23 cellular contexts compared by ENCODE assay signal in genomic region chr7:82762880-82763279, GRCh38.
"Had no signal": no experiment of that assay in that cellular context is flagged by ENCODE, and none has a peak within 500 bp of the region (broad histone marks: within the 10 kb centered on the region; RNA-seq: fewer than 3 reads in every experiment).

No MANE protein-coding gene starts in this region.

- H3K36me3 ChIP-seq: colonic mucosa, gastroesophageal sphincter, right lobe of liver, transverse colon had no signal

- H3K27me3 ChIP-seq: colonic mucosa, dorsolateral prefrontal cortex, gastroesophageal sphincter, right lobe of liver, testis, transverse colon had no signal

- H3K4me1 ChIP-seq: colonic mucosa, gastroesophageal sphincter, right lobe of liver, testis, transverse colon had no signal

- H3K4me3 ChIP-seq: colonic mucosa, dorsolateral prefrontal cortex, gastroesophageal sphincter, right lobe of liver, testis, transverse colon had no signal

- ATAC-seq: activated CD4-positive, alpha-beta T cell treated with anti-CD3 and anti-CD28 coated beads for 36 hours; activated naive CD4-positive, alpha-beta T cell treated with anti-CD3 and anti-CD28 coated beads, Interleukin-2, amount 50 U/mL, for 72 hours; activated T-cell treated with anti-CD3 and anti-CD28 coated beads, Interleukin-2, amount 50 U/mL, for 72 hours; gastroesophageal sphincter; natural killer cell; right lobe of liver; stimulated activated naive CD8-positive, alpha-beta T cell treated with anti-CD3 and anti-CD28 coated beads, Interleukin-15, Interleukin-2, amounts not matched to agents 100 U/mL and 50 U/mL, for 24 hours had no signal

- DNase-seq: activated CD4-positive, alpha-beta T cell treated with anti-CD3 and anti-CD28 coated beads for 36 hours; activated CD4-positive, CD25-positive, alpha-beta regulatory T cell; activated naive CD4-positive, alpha-beta T cell; activated T-cell treated with anti-CD3 and anti-CD28 coated beads for 4 hours; activated T-cell treated with anti-CD3 and anti-CD28 coated beads, Interleukin-2, amount 50 U/mL, for 72 hours; anterior cingulate cortex; cerebellar nuclear complex; colonic mucosa; dorsolateral prefrontal cortex; effector memory CD4-positive, alpha-beta T cell; erythroblast; hippocampal formation; kidney; natural killer cell; posterior cingulate gyrus; right lobe of liver; stimulated activated CD4-positive, alpha-beta T cell treated with anti-CD3 and anti-CD28 coated beads, Interleukin-12 subunit alpha, Interleukin-12 subunit beta, amount 100 ng/mL, for 4 hours; stimulated activated CD4-positive, alpha-beta T cell treated with anti-CD3 and anti-CD28 coated beads, Interleukin-4, amount 100 ng/mL, for 1 hour; stimulated activated naive CD8-positive, alpha-beta T cell treated with anti-CD3 and anti-CD28 coated beads, Interleukin-15, Interleukin-2, amounts not matched to agents 100 U/mL and 50 U/mL, for 24 hours; testis; transverse colon had no signal

- H3K27ac ChIP-seq: colonic mucosa, dorsolateral prefrontal cortex, gastroesophageal sphincter, right lobe of liver, testis, transverse colon had no signal

- H3K9me3 ChIP-seq: colonic mucosa, gastroesophageal sphincter, right lobe of liver, testis, transverse colon had no signal
